In genomic region chr16:68146583-68146982, GRCh38 we compare ENCODE assay signal across 1 cellular context.
A peak's percentile ranks its signal among the peaks of the same experiment; 100 is the strongest.
TF ChIP-seq lines count a peak whose summit lies in the region.

No MANE protein-coding gene starts in this region.

TF ChIP-seq in K562, 482 proteins besides CTCF, POLR2A, EP300 and RAD21 (continued from another document):
- TF ChIP-seq GABPB1 (CRISPR knock-in tag; IDR thresholded peaks at IDR 0.05) (no peak), HMBOX1 (IDR thresholded peaks at IDR 0.05) (peak; percentile 81), FOXJ3 (CRISPR knock-in tag; IDR thresholded peaks at IDR 0.05) (0 out of 2 replicates have a peak, but pooled peaks have one; percentile 43), NCOA6 (IDR thresholded peaks at IDR 0.05) (0 out of 2 replicates have a peak, but pooled peaks have one; percentile 16), CGGBP1 (CRISPR knock-in tag; IDR thresholded peaks at IDR 0.05) (no peak), ESRRA (IDR thresholded peaks at IDR 0.05; ENCODE audit: borderline replicate concordance, low read depth) (peak; percentile 36; the same call in 1 of the 2 replicates)
